20 cellular contexts compared by ENCODE assay signal in genomic region chr9:99199938-99200539, GRCh38. TPM values are rescaled to one million over a fixed set of nuclear protein-coding genes. Genes with fewer than 3 reads are reported as not detected.
DNase-seq lines count a peak whose midpoint lies in the region; ATAC-seq and TF ChIP-seq lines count a peak whose summit lies in the region.
"Had no signal": no experiment of that assay in that cellular context is flagged by ENCODE, and none has a peak within 500 bp of the region (broad histone marks: within the 10 kb centered on the region; RNA-seq: fewer than 3 reads in every experiment).

No MANE protein-coding gene starts in this region.

- H3K4me3 ChIP-seq in GM12865 (ENCODE audit: low read depth, low read length), result no peak overlapping the region
- H3K4me3 ChIP-seq: smooth muscle cell, thoracic aorta had no signal

- TF ChIP-seq CTCF in GM12865 (IDR thresholded peaks at IDR 0.05; ENCODE audit: insufficient read depth, low read depth, low read length, missing control alignments), result no peak
- TF ChIP-seq CTCF in endothelial cell (IDR thresholded peaks at IDR 0.05; ENCODE audit: unreplicated experiment), result no peak
- no peak for TF ChIP-seq CTCF in GM13976 (IDR thresholded peaks at IDR 0.05; ENCODE audit: borderline replicate concordance, control extremely low read depth, extremely low read depth, insufficient read depth, missing control alignments)

- in situ Hi-C loops in GM13976 (cut with MboI; ENCODE audit: low sequenced_read_pairs, unreplicated experiment), result loop anchor here (25.0 kb wide), 3 partner anchors 612 to 1112 kb away; partner anchors contain the start of gene NR4A3

- no peaks in the 10 kb centered on the region for H3K36me3 Mint-ChIP-seq in endothelial cell (ENCODE audit: low read depth, unreplicated experiment)
- H3K36me3 Mint-ChIP-seq: activated naive CD8-positive, alpha-beta T cell treated with anti-CD3 and anti-CD28 coated beads for 36 hours; CD4-positive, alpha-beta memory T cell; naive thymus-derived CD4-positive, alpha-beta T cell; T-cell had no signal

- peak; percentile 64 for ATAC-seq in GM18868 (IDR thresholded peaks at IDR 0.05; ENCODE audit: unreplicated experiment)
- ATAC-seq in GM21825 (IDR thresholded peaks at IDR 0.05; ENCODE audit: unreplicated experiment), result no peak
- ATAC-seq: left lobe of liver; naive thymus-derived CD4-positive, alpha-beta T cell; PC-3; T-cell had no signal

- peak; percentile 74 for DNase-seq in GM12865 (ENCODE audit: low read depth)
- peak; percentile 89 for DNase-seq in NCI-H2107 treated with DMSO at 0.1 percent for 48 hours (lab: John Stamatoyannopoulos, UW; ENCODE audit: unreplicated experiment)
- DNase-seq in endothelial cell (ENCODE audit: low spot score), result no peak
- DNase-seq in T-helper 9 cell, result no peak
- DNase-seq in GM13976 (ENCODE audit: low spot score), result no peak
- DNase-seq: activated CD4-positive, alpha-beta T cell treated with anti-CD3 and anti-CD28 coated beads, Interleukin-2, amount 50 U/mL, for 1 hour; activated naive CD8-positive, alpha-beta T cell treated with anti-CD3 and anti-CD28 coated beads for 36 hours; CD4-positive, alpha-beta memory T cell; naive thymus-derived CD4-positive, alpha-beta T cell; NCI-H2081 treated with DMSO at 0.1 percent for 48 hours; NCI-H748 treated with DMSO at 0.1 percent for 48 hours; PC-3; retina; stimulated activated naive CD4-positive, alpha-beta T cell treated with Interleukin-2 at 50 U/mL for 16 hours; T-cell had no signal

- H3K9me3 Mint-ChIP-seq in endothelial cell (ENCODE audit: unreplicated experiment), result no peaks in the 10 kb centered on the region
- H3K9me3 Mint-ChIP-seq: activated naive CD8-positive, alpha-beta T cell treated with anti-CD3 and anti-CD28 coated beads for 36 hours; T-cell had no signal

- H3K27ac Mint-ChIP-seq in endothelial cell (ENCODE audit: unreplicated experiment), result peak overlapping the region; percentile 70
- H3K27ac Mint-ChIP-seq: activated naive CD8-positive, alpha-beta T cell treated with anti-CD3 and anti-CD28 coated beads for 36 hours; CD4-positive, alpha-beta memory T cell; naive thymus-derived CD4-positive, alpha-beta T cell; T-cell had no signal

- no peak overlapping the region for H3K4me3 Mint-ChIP-seq in endothelial cell (ENCODE audit: unreplicated experiment)
- H3K4me3 Mint-ChIP-seq: activated naive CD8-positive, alpha-beta T cell treated with anti-CD3 and anti-CD28 coated beads for 36 hours; CD4-positive, alpha-beta memory T cell; naive thymus-derived CD4-positive, alpha-beta T cell; T-cell had no signal

- H3K27me3 Mint-ChIP-seq in endothelial cell (ENCODE audit: unreplicated experiment), result no peaks in the 10 kb centered on the region
- H3K27me3 Mint-ChIP-seq: activated naive CD8-positive, alpha-beta T cell treated with anti-CD3 and anti-CD28 coated beads for 36 hours; CD4-positive, alpha-beta memory T cell had no signal

- H3K4me1 Mint-ChIP-seq in endothelial cell (ENCODE audit: unreplicated experiment), result peaks cover 15% of the 10 kb centered on the region

RNA-seq across cellular contexts. Expression of gene ALG2, which starts 21.7 kb away (rescaled TPM):
- 28.9 TPM for total RNA-seq in endothelial cell (ENCODE audit: unreplicated experiment)

RNA-seq across cellular contexts. Expression of gene SEC61B, which starts 22.0 kb away (rescaled TPM):
- 203 TPM for total RNA-seq in endothelial cell (ENCODE audit: unreplicated experiment)

Comparison
In these comparisons a context has a peak if more than half of its experiments do, and no peak if none do; other contexts are left out.
1. DNase-seq: peak in GM12865 (single experiment) and NCI-H2107 treated with DMSO at 0.1 percent for 48 hours (single experiment); none in endothelial cell (single experiment), T-helper 9 cell (single experiment) and GM13976 (single experiment).